Comparison of ENCODE assay signal across 19 cellular contexts in the genomic region with DNA sequence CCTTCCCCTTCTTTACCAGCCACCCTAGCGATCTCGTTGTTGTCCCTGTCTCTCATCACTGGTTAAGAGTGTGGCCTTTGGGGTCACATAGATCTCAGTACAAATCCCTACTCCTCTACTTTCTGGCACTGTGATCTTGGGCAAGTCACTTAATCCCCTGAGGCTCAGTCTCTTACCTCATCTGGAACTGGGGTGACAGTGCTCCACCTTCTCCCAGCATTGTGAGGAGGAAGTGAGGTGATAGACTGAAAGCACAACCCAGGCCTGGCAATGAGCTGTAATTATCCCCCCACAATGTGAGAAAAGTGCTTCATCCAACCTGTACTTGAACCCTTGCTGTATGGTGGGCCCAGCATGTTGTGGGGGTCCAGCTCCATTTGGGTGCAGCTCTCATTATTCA. TPM values are rescaled to one million over a fixed set of nuclear protein-coding genes. Genes with fewer than 3 reads are reported as not detected.
DNase-seq lines count a peak whose midpoint lies in the region; ATAC-seq and TF ChIP-seq lines count a peak whose summit lies in the region.
"Had no signal": no experiment of that assay in that cellular context is flagged by ENCODE, and none has a peak within 500 bp of the region (broad histone marks: within the 10 kb centered on the region; RNA-seq: fewer than 3 reads in every experiment).

No MANE protein-coding gene starts in this region.

- H3K27me3 Mint-ChIP-seq in naive thymus-derived CD8-positive, alpha-beta T cell: peaks cover 22 to 56% (median 35%) of the 10 kb centered on the region in 5 donors

- H3K27ac Mint-ChIP-seq in naive thymus-derived CD8-positive, alpha-beta T cell: no peak overlapping the region
- H3K27ac Mint-ChIP-seq: activated CD8-positive, alpha-beta memory T cell treated with anti-CD3 and anti-CD28 coated beads, Interleukin-2, amount 10 ng/mL, durations not matched to agents 7 days and 5 days; mesothelial cell of epicardium had no signal

- H3K36me3 Mint-ChIP-seq in naive thymus-derived CD8-positive, alpha-beta T cell: peaks cover 0 to 2% (median 0%) of the 10 kb centered on the region in 3 donors
- H3K36me3 Mint-ChIP-seq: activated CD8-positive, alpha-beta memory T cell treated with anti-CD3 and anti-CD28 coated beads, Interleukin-2, amount 10 ng/mL, durations not matched to agents 7 days and 5 days; mesothelial cell of epicardium had no signal

- no peak for ATAC-seq in naive thymus-derived CD8-positive, alpha-beta T cell
- no peak for ATAC-seq in GM21717 (IDR thresholded peaks at IDR 0.05; ENCODE audit: unreplicated experiment)
- ATAC-seq: activated CD8-positive, alpha-beta memory T cell treated with anti-CD3 and anti-CD28 coated beads, Interleukin-2, amount 10 ng/mL, durations not matched to agents 7 days and 5 days; Right ventricle myocardium inferior had no signal

- in situ Hi-C loops in GM13977 (cut with MboI; ENCODE audit: low pct_unique_long_range_greater_than_20kb, low sequenced_read_pairs, unreplicated experiment): no loop called here

- peak; percentile 54 for DNase-seq in CD1c-positive myeloid dendritic cell (ENCODE audit: extremely low spot score)
- peak; percentile 34 for DNase-seq in GM13977 (ENCODE audit: low spot score)
- DNase-seq in SIG-M5 treated with dmso at 0.1 percent for 504 hours (lab: John Stamatoyannopoulos, UW; ENCODE audit: unreplicated experiment): peak; percentile 82
- DNase-seq in naive thymus-derived CD8-positive, alpha-beta T cell: no peak
- no peak for DNase-seq in NCI-H2081 treated with DMSO at 0.1 percent for 48 hours (lab: John Stamatoyannopoulos, UW)
- no peak for DNase-seq in NCI-H345 (lab: John Stamatoyannopoulos, UW)
- DNase-seq in NCI-H146 (lab: John Stamatoyannopoulos, UW): no peak
- DNase-seq: activated CD4-positive, alpha-beta T cell treated with anti-CD3 and anti-CD28 coated beads for 1 hour; activated CD8-positive, alpha-beta memory T cell treated with anti-CD3 and anti-CD28 coated beads, Interleukin-2, amount 10 ng/mL, durations not matched to agents 7 days and 5 days; activated effector memory CD4-positive, alpha-beta T cell treated with anti-CD3 and anti-CD28 coated beads, Interleukin-2, amount 50 U/mL, for 16 hours; kidney glomerular epithelial cell; NCI-H1417 treated with DMSO at 0.1 percent for 48 hours; NCI-H2227 treated with DMSO at 0.1 percent for 48 hours; sigmoid colon; T-helper 2 cell had no signal

- H3K4me1 Mint-ChIP-seq in naive thymus-derived CD8-positive, alpha-beta T cell: peaks cover 0 to 25% (median 1%) of the 10 kb centered on the region in 4 donors

- peaks cover 0 to 4% (median 0%) of the 10 kb centered on the region in 9 donors for H3K9me3 Mint-ChIP-seq in naive thymus-derived CD8-positive, alpha-beta T cell
- H3K9me3 Mint-ChIP-seq: mesothelial cell of epicardium had no signal

- POLR2A ChIA-PET in naive thymus-derived CD8-positive, alpha-beta T cell (lab: Charles Lee): no interaction called here

- no peak for TF ChIP-seq CTCF in GM13977 (IDR thresholded peaks at IDR 0.05; ENCODE audit: extremely low read depth, insufficient read depth, missing control alignments)

- peak overlapping the region in 6 of 10 donors; percentile 11 to 60 (median 32) for H3K4me3 Mint-ChIP-seq in naive thymus-derived CD8-positive, alpha-beta T cell
- H3K4me3 Mint-ChIP-seq: activated CD8-positive, alpha-beta memory T cell treated with anti-CD3 and anti-CD28 coated beads, Interleukin-2, amount 10 ng/mL, durations not matched to agents 7 days and 5 days; mesothelial cell of epicardium had no signal

RNA-seq across cellular contexts. Expression of a gene that starts 48.0 kb away (rescaled TPM):
- total RNA-seq in naive thymus-derived CD8-positive, alpha-beta T cell: under 1 TPM; 0.14 to 0.26 TPM
- under 1 TPM in 2 of 3 donors, not detected in 1; 0.03 to 0.06 TPM for polyA plus RNA-seq in naive thymus-derived CD8-positive, alpha-beta T cell
- total RNA-seq: G401 had no signal

Comparison
In these comparisons a context has a peak if more than half of its experiments do, and no peak if none do; other contexts are left out.
1. DNase-seq: peak in CD1c-positive myeloid dendritic cell (single experiment), GM13977 (single experiment) and SIG-M5 treated with dmso at 0.1 percent for 504 hours (single experiment); none in naive thymus-derived CD8-positive, alpha-beta T cell (0 of 10), NCI-H2081 treated with DMSO at 0.1 percent for 48 hours (single experiment), NCI-H345 (single experiment) and NCI-H146 (single experiment).